31 cellular contexts compared by ENCODE assay signal in the genomic region with DNA sequence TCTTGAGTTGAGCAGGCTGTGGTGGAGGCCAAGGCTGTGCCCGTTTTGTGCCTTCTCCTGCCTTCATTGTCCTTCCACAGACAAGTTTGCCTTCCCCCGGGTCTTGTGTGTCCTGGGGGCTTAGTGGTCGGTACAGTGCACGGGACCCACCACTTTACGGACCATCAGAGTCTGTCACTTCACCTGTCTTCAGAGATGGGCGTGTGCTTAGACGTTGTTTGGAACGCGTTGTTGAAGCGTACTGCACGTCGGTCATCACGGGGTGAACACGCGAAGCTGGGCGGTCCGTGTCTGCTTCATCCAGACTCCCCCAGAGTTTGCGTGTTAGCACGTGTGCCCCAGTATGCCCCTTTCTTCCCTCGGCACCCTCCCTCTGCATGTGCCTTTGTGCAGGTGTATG. TPM values are rescaled to one million over a fixed set of nuclear protein-coding genes. Genes with fewer than 3 reads are reported as not detected.
"Had no signal": no experiment of that assay in that cellular context is flagged by ENCODE, and none has a peak within 500 bp of the region (broad histone marks: within the 10 kb centered on the region; RNA-seq: fewer than 3 reads in every experiment).

No MANE protein-coding gene starts in this region.

- H3K9me3 ChIP-seq: ovary, sigmoid colon, SK-N-SH, transverse colon, uterus had no signal

- H3K4me1 Mint-ChIP-seq: activated CD4-positive, alpha-beta memory T cell treated with anti-CD3 and anti-CD28 coated beads, Interleukin-2, amount 10 ng/mL, durations not matched to agents 7 days and 5 days; activated CD4-positive, alpha-beta T cell treated with anti-CD3 and anti-CD28 coated beads, Interleukin-2, amount 10 ng/mL, durations not matched to agents 7 days and 5 days; naive B cell; nephron progenitor cell; stimulated activated memory B cell treated with anti-CD40 and anti-IgM and Interleukin-4, amounts not matched to agents 10 μg/mL and 1 μg/mL and 100 μg/mL, for 72 hours; T-helper 17 cell; WTC11 had no signal

- H3K27ac Mint-ChIP-seq: activated CD4-positive, alpha-beta memory T cell treated with anti-CD3 and anti-CD28 coated beads, Interleukin-2, amount 10 ng/mL, durations not matched to agents 7 days and 5 days; activated CD4-positive, alpha-beta T cell treated with anti-CD3 and anti-CD28 coated beads, Interleukin-2, amount 10 ng/mL, durations not matched to agents 7 days and 5 days; activated T-helper 1 cell treated with anti-CD3 and anti-CD28 coated beads, Interleukin-12 subunit alpha, Interleukin-12 subunit beta, Interleukin-2, Interleukin-4 antibody, amounts not matched to agents 30 ng/mL and 10 ng/mL and 1 ng/mL, durations not matched to agents 14 hours and 24 hours and 36 hours; naive B cell; nephron progenitor cell; stimulated activated memory B cell treated with anti-CD40 and anti-IgM and Interleukin-4, amounts not matched to agents 10 μg/mL and 1 μg/mL and 100 μg/mL, for 72 hours had no signal

- DNase-seq: activated CD4-positive, alpha-beta memory T cell treated with anti-CD3 and anti-CD28 coated beads, Interleukin-2, amount 10 ng/mL, durations not matched to agents 7 days and 5 days; activated CD4-positive, alpha-beta T cell treated with anti-CD3 and anti-CD28 coated beads for 1 hour; activated CD4-positive, alpha-beta T cell treated with anti-CD3 and anti-CD28 coated beads, Interleukin-2, amount 10 ng/mL, durations not matched to agents 7 days and 5 days; activated gamma-delta T cell treated with Interleukin-2 at 50 U/mL for 16 hours; activated naive CD4-positive, alpha-beta T cell treated with anti-CD3 and anti-CD28 coated beads, Interleukin-2, amount 50 U/mL, for 16 hours; activated T-cell treated with anti-CD3 and anti-CD28 coated beads for 4 hours; amniotic stem cell; brain microvascular endothelial cell; central memory CD4-positive, alpha-beta T cell; dermis blood vessel endothelial cell; effector CD4-positive, alpha-beta T cell; islet precursor cell; left ventricle myocardium inferior; naive B cell; nephron progenitor cell; sigmoid colon; SK-N-SH; small intestine; stimulated activated CD4-positive, alpha-beta T cell treated with anti-CD3 and anti-CD28 coated beads, Interleukin-1b, Interleukin-23, amount 100 ng/mL, for 48 hours; stimulated activated CD4-positive, alpha-beta T cell treated with anti-CD3 and anti-CD28 coated beads, Interleukin-4, amount 100 ng/mL, for 4 hours; stimulated activated CD8-positive, alpha-beta memory T cell treated with anti-CD3 and anti-CD28 coated beads, Interleukin-4, amount 100 ng/mL, for 48 hours; SW 1271; T-helper 17 cell; transverse colon; uterus had no signal

- H3K27me3 Mint-ChIP-seq: activated CD4-positive, alpha-beta memory T cell treated with anti-CD3 and anti-CD28 coated beads, Interleukin-2, amount 10 ng/mL, durations not matched to agents 7 days and 5 days; activated CD4-positive, alpha-beta T cell treated with anti-CD3 and anti-CD28 coated beads, Interleukin-2, amount 10 ng/mL, durations not matched to agents 7 days and 5 days; naive B cell; stimulated activated memory B cell treated with anti-CD40 and anti-IgM and Interleukin-4, amounts not matched to agents 10 μg/mL and 1 μg/mL and 100 μg/mL, for 72 hours; T-helper 17 cell had no signal

- ATAC-seq: psoas muscle; stimulated activated memory B cell treated with anti-CD40 and anti-IgM and Interleukin-4, amounts not matched to agents 10 μg/mL and 1 μg/mL and 100 μg/mL, for 72 hours; T-helper 17 cell; WTC11 had no signal

- H3K4me3 ChIP-seq: hepatocyte, left ventricle myocardium inferior, ovary, psoas muscle, sigmoid colon, transverse colon, uterus had no signal

- H3K9me3 Mint-ChIP-seq: activated CD4-positive, alpha-beta memory T cell treated with anti-CD3 and anti-CD28 coated beads, Interleukin-2, amount 10 ng/mL, durations not matched to agents 7 days and 5 days; activated CD4-positive, alpha-beta T cell treated with anti-CD3 and anti-CD28 coated beads, Interleukin-2, amount 10 ng/mL, durations not matched to agents 7 days and 5 days; activated T-helper 1 cell treated with anti-CD3 and anti-CD28 coated beads, Interleukin-12 subunit alpha, Interleukin-12 subunit beta, Interleukin-2, Interleukin-4 antibody, amounts not matched to agents 30 ng/mL and 10 ng/mL and 1 ng/mL, durations not matched to agents 14 hours and 24 hours and 36 hours; nephron progenitor cell; WTC11 had no signal

- H3K36me3 ChIP-seq: ovary, uterus had no signal

- H3K4me3 Mint-ChIP-seq: activated CD4-positive, alpha-beta memory T cell treated with anti-CD3 and anti-CD28 coated beads, Interleukin-2, amount 10 ng/mL, durations not matched to agents 7 days and 5 days; activated CD4-positive, alpha-beta T cell treated with anti-CD3 and anti-CD28 coated beads, Interleukin-2, amount 10 ng/mL, durations not matched to agents 7 days and 5 days; activated T-helper 1 cell treated with anti-CD3 and anti-CD28 coated beads, Interleukin-12 subunit alpha, Interleukin-12 subunit beta, Interleukin-2, Interleukin-4 antibody, amounts not matched to agents 30 ng/mL and 10 ng/mL and 1 ng/mL, durations not matched to agents 14 hours and 24 hours and 36 hours; nephron progenitor cell; stimulated activated memory B cell treated with anti-CD40 and anti-IgM and Interleukin-4, amounts not matched to agents 10 μg/mL and 1 μg/mL and 100 μg/mL, for 72 hours; T-helper 17 cell; WTC11 had no signal

- H3K27me3 ChIP-seq: brain microvascular endothelial cell, hepatocyte, ovary, sigmoid colon, transverse colon, uterus had no signal

RNA-seq across cellular contexts. Expression of gene TPPP, which starts 56.2 kb away (rescaled TPM):
- total RNA-seq: activated T-helper 1 cell treated with anti-CD3 and anti-CD28 coated beads, Interleukin-12 subunit alpha, Interleukin-12 subunit beta, Interleukin-2, Interleukin-4 antibody, amounts not matched to agents 30 ng/mL and 10 ng/mL and 1 ng/mL, durations not matched to agents 14 hours and 24 hours and 36 hours had no signal
